In the genomic region with DNA sequence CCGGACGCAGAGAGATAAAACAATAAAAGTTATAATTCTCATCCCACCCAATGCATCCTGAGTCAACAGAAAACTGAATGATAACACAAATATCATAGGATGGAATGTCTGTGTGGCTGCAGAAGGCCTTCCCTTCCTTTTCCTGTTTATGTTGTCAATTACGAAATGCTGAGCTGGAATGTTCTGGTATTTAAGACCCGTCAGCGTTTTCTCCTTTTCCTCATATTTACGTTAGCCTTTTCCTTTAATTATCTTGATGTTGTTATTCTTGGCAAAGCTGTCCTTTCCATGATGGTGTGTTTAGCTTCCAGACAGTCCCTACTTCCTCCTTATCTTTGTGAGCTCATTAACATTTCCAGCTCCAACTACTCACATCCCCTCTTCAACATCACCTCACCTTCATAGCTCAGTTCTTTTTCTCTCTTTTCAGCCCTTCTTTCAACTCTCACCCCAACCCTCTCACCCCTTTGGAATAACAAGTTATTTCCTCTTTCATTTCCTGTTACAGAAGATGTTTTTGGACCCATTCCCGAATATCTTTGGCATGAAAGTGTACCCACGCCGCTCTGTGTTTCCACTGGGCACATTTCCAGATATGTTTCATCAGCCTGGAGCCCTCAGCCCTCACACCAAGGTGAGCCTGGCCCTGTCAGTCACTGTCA, we compare ENCODE assay signal across 11 cellular contexts.
DNase-seq lines count a peak whose midpoint lies in the region; ATAC-seq, FAIRE-seq and TF ChIP-seq lines count a peak whose summit lies in the region.
"Had no signal": no experiment of that assay in that cellular context is flagged by ENCODE, and none has a peak within 500 bp of the region (broad histone marks: within the 10 kb centered on the region; RNA-seq: fewer than 3 reads in every experiment).

No MANE protein-coding gene starts in this region.

- no peak overlapping the region for H3K4me3 ChIP-seq in mucosa of descending colon

- intact Hi-C loops in mucosa of descending colon (cut with DNase I, micrococcal nuclease) = no loop called here

- DNase-seq in NCI-H1092 treated with DMSO at 0.1 percent for 48 hours (lab: John Stamatoyannopoulos, UW) = peak; percentile 21
- no peak for DNase-seq in NCI-H1092 (lab: John Stamatoyannopoulos, UW)
- DNase-seq in SW 1271 (lab: John Stamatoyannopoulos, UW) = peak; percentile 45 to 75
- peak; percentile 57 for DNase-seq in glomerular visceral epithelial cell (ENCODE audit: extremely low spot score)
- DNase-seq in smooth muscle cell of the brain vasculature (ENCODE audit: low read depth, low spot score) = peak; percentile 50
- DNase-seq in mucosa of descending colon = no peak
- DNase-seq in GM12892 (ENCODE audit: insufficient read length) = no peak
- DNase-seq in GF-D8 (lab: John Stamatoyannopoulos, UW) = no peak
- DNase-seq: activated CD4-positive, CD25-positive, alpha-beta regulatory T cell treated with anti-CD3 and anti-CD28 coated beads, Interleukin-2, amount 50 U/mL, for 72 hours; NCI-H2171 had no signal

- TF ChIP-seq POLR2A in GM12892 (IDR thresholded peaks at IDR 0.05; ENCODE audit: low read depth, low read length) = no peak

- TF ChIP-seq CTCF in mucosa of descending colon (IDR thresholded peaks at IDR 0.05) = no peak

- no peak for FAIRE-seq in GM12892 (lab: Jason Lieb, UNC)
- FAIRE-seq: A204.1 had no signal

- no peak for ATAC-seq in mucosa of descending colon

- H3K36me3 ChIP-seq in mucosa of descending colon (ENCODE audit: low read depth) = no peaks in the 10 kb centered on the region

- no peaks in the 10 kb centered on the region for H3K9me3 ChIP-seq in mucosa of descending colon

- H3K4me1 ChIP-seq in mucosa of descending colon (ENCODE audit: low read depth) = no peaks in the 10 kb centered on the region

Comparison
In these comparisons a context has a peak if more than half of its experiments do, and no peak if none do; other contexts are left out.
1. DNase-seq: peak in NCI-H1092 treated with DMSO at 0.1 percent for 48 hours (single experiment), SW 1271 (2 of 2), glomerular visceral epithelial cell (single experiment) and smooth muscle cell of the brain vasculature (single experiment); none in NCI-H1092 (single experiment), mucosa of descending colon (0 of 3), GM12892 (single experiment) and GF-D8 (single experiment).